Comparison of ENCODE assay signal across 2 cellular contexts in the genomic region with DNA sequence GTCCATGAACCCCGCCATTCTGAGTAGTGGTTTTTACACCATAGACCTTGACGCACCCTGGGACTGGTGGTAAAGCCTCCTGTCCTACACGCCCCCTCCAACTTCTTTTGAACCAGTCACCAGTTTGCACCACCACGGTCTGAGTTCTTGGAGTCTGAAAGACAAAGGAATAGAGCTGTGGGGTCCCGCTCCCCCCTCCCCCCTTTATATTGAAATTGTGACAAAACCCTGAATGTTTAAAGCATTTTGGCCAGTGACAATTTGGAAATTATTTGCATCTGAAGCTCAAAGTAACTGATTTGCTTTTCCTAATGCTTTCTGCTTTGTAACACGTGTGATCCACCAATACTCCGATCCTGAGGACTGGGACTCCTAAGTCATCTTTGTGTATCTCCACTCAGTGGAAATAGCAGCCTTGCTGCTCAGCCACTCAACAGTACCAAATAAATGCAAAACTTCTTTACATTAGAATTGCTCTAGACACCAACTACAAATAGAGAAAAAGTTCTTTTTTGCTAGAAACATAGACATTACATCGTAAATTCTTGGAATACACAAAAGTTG.
TF ChIP-seq lines count a peak whose summit lies in the region.

No MANE protein-coding gene starts in this region.

TF ChIP-seq in A549, 52 proteins besides CTCF, POLR2A, EP300 and RAD21:
- TF ChIP-seq, protein P1, sequence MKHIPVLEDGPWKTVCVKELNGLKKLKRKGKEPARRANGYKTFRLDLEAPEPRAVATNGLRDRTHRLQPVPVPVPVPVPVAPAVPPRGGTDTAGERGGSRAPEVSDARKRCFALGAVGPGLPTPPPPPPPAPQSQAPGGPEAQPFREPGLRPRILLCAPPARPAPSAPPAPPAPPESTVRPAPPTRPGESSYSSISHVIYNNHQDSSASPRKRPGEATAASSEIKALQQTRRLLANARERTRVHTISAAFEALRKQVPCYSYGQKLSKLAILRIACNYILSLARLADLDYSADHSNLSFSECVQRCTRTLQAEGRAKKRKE (CRISPR knock-in tag; IDR thresholded peaks at IDR 0.05; ENCODE audit: low read depth) = no peak
- TF ChIP-seq, protein P2, sequence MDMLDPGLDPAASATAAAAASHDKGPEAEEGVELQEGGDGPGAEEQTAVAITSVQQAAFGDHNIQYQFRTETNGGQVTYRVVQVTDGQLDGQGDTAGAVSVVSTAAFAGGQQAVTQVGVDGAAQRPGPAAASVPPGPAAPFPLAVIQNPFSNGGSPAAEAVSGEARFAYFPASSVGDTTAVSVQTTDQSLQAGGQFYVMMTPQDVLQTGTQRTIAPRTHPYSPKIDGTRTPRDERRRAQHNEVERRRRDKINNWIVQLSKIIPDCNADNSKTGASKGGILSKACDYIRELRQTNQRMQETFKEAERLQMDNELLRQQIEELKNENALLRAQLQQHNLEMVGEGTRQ (IDR thresholded peaks at IDR 0.05) = no peak
- no peak for TF ChIP-seq EHF (CRISPR knock-in tag; IDR thresholded peaks at IDR 0.05)

TF ChIP-seq in SK-N-SH, 30 proteins besides CTCF, POLR2A, EP300 and RAD21:
- no peak for TF ChIP-seq NRF1 (IDR thresholded peaks at IDR 0.05; ENCODE audit: low read depth, low read length)
- TF ChIP-seq YY1 (IDR thresholded peaks at IDR 0.05; ENCODE audit: low read depth) = no peak
- TF ChIP-seq, protein P3, sequence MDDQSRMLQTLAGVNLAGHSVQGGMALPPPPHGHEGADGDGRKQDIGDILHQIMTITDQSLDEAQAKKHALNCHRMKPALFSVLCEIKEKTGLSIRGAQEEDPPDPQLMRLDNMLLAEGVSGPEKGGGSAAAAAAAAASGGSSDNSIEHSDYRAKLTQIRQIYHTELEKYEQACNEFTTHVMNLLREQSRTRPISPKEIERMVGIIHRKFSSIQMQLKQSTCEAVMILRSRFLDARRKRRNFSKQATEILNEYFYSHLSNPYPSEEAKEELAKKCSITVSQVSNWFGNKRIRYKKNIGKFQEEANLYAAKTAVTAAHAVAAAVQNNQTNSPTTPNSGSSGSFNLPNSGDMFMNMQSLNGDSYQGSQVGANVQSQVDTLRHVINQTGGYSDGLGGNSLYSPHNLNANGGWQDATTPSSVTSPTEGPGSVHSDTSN (IDR thresholded peaks at IDR 0.05) = no peak
- TF ChIP-seq, protein P4, sequence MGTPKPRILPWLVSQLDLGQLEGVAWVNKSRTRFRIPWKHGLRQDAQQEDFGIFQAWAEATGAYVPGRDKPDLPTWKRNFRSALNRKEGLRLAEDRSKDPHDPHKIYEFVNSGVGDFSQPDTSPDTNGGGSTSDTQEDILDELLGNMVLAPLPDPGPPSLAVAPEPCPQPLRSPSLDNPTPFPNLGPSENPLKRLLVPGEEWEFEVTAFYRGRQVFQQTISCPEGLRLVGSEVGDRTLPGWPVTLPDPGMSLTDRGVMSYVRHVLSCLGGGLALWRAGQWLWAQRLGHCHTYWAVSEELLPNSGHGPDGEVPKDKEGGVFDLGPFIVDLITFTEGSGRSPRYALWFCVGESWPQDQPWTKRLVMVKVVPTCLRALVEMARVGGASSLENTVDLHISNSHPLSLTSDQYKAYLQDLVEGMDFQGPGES (IDR thresholded peaks at IDR 0.05; ENCODE audit: low read depth, low read length) = no peak
- TF ChIP-seq RCOR1 (IDR thresholded peaks at IDR 0.05; ENCODE audit: low read length) = no peak
- no peak for TF ChIP-seq SMC3 (IDR thresholded peaks at IDR 0.05; ENCODE audit: low read depth, low read length)
- no peak for TF ChIP-seq CHD2 (IDR thresholded peaks at IDR 0.05; ENCODE audit: low read length, partially characterized antibody)
- no peak for TF ChIP-seq MEF2A (IDR thresholded peaks at IDR 0.05; ENCODE audit: borderline replicate concordance, low read depth)
- TF ChIP-seq GABPA (IDR thresholded peaks at IDR 0.05; ENCODE audit: low read depth) = no peak
- TF ChIP-seq NFIC (IDR thresholded peaks at IDR 0.05; ENCODE audit: borderline replicate concordance) = no peak
- TF ChIP-seq RFX5 (IDR thresholded peaks at IDR 0.05; ENCODE audit: low read length) = no peak
- no peak for TF ChIP-seq SIN3A (IDR thresholded peaks at IDR 0.05; ENCODE audit: borderline replicate concordance, low read depth, low read length)
